In the genomic region with DNA sequence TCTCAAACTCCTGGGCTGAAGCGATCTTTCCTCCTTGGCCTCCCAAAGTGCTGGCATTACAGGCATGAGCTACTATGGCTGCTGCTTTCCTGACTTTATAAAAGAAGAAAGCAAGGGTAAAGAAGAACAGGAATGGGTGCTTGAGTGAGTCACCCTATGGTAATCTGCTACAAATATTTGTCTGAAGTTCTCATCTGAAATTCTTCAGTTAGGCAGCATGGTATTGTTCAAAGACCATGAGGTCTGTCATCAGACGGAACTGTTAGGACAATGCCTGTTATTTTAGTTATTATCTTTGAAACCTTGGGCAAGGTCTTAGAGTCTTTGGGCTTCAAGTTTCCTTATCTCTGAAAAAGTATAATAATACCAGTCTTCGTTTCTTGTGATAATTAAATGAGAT, we compare ENCODE assay signal across 21 cellular contexts.
DNase-seq lines count a peak whose midpoint lies in the region; ATAC-seq and TF ChIP-seq lines count a peak whose summit lies in the region.
"Had no signal": no experiment of that assay in that cellular context is flagged by ENCODE, and none has a peak within 500 bp of the region (broad histone marks: within the 10 kb centered on the region; RNA-seq: fewer than 3 reads in every experiment).

No MANE protein-coding gene starts in this region.

- H4K8ac ChIP-seq in IMR-90 (ENCODE audit: low read depth in 2 of 2, low read length in 2 of 2): no peak overlapping the region

- intact Hi-C loops in IMR-90 (cut with micrococcal nuclease): no loop called here
- intact Hi-C loops in activated CD4-positive, alpha-beta memory T cell treated with anti-CD3 and anti-CD28 coated beads for 36 hours (cut with micrococcal nuclease): no loop called here

- no CpG with 5 or more reads among the region's 3 CpGs for WGBS in IMR-90 (ENCODE audit: extremely low coverage in 2 of 2, insufficient read length in 1 of 2), 2 experiments

- no peak overlapping the region for H4K5ac ChIP-seq in IMR-90 (ENCODE audit: low read depth, low read length)

- H3K27me3 ChIP-seq in IMR-90 (ENCODE audit: control insufficient read depth, insufficient read depth, low read length) (no peaks in the 10 kb centered on the region), kidney epithelial cell (ENCODE audit: control insufficient read depth, insufficient read depth, low read length) (no peaks in the 10 kb centered on the region), WERI-Rb-1 (ENCODE audit: insufficient read depth, low read depth, severe bottlenecking) (no peaks in the 10 kb centered on the region)
- H3K27me3 ChIP-seq: ascending aorta had no signal

- no peaks in the 10 kb centered on the region for H3K9me1 ChIP-seq in IMR-90 (ENCODE audit: insufficient read depth, low read length)

- H2AK5ac ChIP-seq in IMR-90 (ENCODE audit: low read depth, low read length): no peak overlapping the region

- TF ChIP-seq RAD21 in IMR-90 (IDR thresholded peaks at IDR 0.05; ENCODE audit: low read length): no peak

- H2BK120ac ChIP-seq in IMR-90 (ENCODE audit: low read depth, low read length): no peak overlapping the region

- H3K36me3 Mint-ChIP-seq in activated CD4-positive, alpha-beta memory T cell treated with anti-CD3 and anti-CD28 coated beads for 36 hours: no peaks in the 10 kb centered on the region

- H3K27ac ChIP-seq in IMR-90 (ENCODE audit: insufficient read depth, low read length) (no peak overlapping the region), WERI-Rb-1 (no peak overlapping the region)
- H3K27ac ChIP-seq: ascending aorta had no signal

- CTCF ChIA-PET in IMR-90 (lab: Yijun Ruan, JAX): no interaction called here
- CTCF ChIA-PET in activated CD4-positive, alpha-beta memory T cell treated with anti-CD3 and anti-CD28 coated beads for 36 hours (lab: Charles Lee): no interaction called here

- H3K4ac ChIP-seq in IMR-90 (ENCODE audit: low read depth, low read length): no peak overlapping the region

- no peak overlapping the region for H3K9ac ChIP-seq in IMR-90 (ENCODE audit: low read depth, low read length)

- no peak for ATAC-seq in IMR-90 (ENCODE audit: low read depth)

- no peak overlapping the region for H2BK20ac ChIP-seq in IMR-90 (ENCODE audit: low read depth, low read length)

- H3K36me3 ChIP-seq in IMR-90 (ENCODE audit: control insufficient read depth, insufficient read depth, low read length) (no peaks in the 10 kb centered on the region), kidney epithelial cell (ENCODE audit: control insufficient read depth, insufficient read depth, low read length) (no peaks in the 10 kb centered on the region), WERI-Rb-1 (no peaks in the 10 kb centered on the region)
- H3K36me3 ChIP-seq: ascending aorta had no signal

- peak; percentile 76 for DNase-seq in AG08395 (ENCODE audit: low spot score)
- DNase-seq in IMR-90: peak; percentile 10
- peak; percentile 39 for DNase-seq in astrocyte of the hippocampus (ENCODE audit: low read depth, low spot score)
- peak; percentile 18 for DNase-seq in kidney epithelial cell (ENCODE audit: low read depth)
- DNase-seq in WERI-Rb-1: no peak
- DNase-seq in GOT3 (lab: John Stamatoyannopoulos, UW): no peak
- no peak for DNase-seq in activated CD4-positive, CD25-positive, alpha-beta regulatory T cell (lab: John Stamatoyannopoulos, UW)
- no peak for DNase-seq in activated CD4-positive, alpha-beta memory T cell treated with anti-CD3 and anti-CD28 coated beads for 36 hours
- DNase-seq: activated CD4-positive, alpha-beta T cell treated with anti-CD3 and anti-CD28 coated beads, Interleukin-2, amount 50 U/mL, for 4 hours; activated naive CD4-positive, alpha-beta T cell; activated T-cell treated with anti-CD3 and anti-CD28 coated beads for 4 hours; CD8-positive, alpha-beta memory T cell; cortex of kidney; DMS79; KG1; NCI-H2029 treated with DMSO at 0.1 percent for 48 hours; NCI-H510A treated with DMSO at 0.1 percent for 48 hours; SHP77; T-helper 1 cell had no signal

- H3K4me3 ChIP-seq in IMR-90 (ENCODE audit: insufficient read depth, low read depth, low read length) (no peak overlapping the region), kidney epithelial cell (ENCODE audit: low read depth, low read length) (no peak overlapping the region), WERI-Rb-1 (ENCODE audit: low read depth, low read length) (no peak overlapping the region)
- H3K4me3 ChIP-seq: ascending aorta had no signal

- H3K27me3 Mint-ChIP-seq in activated CD4-positive, alpha-beta memory T cell treated with anti-CD3 and anti-CD28 coated beads for 36 hours: no peaks in the 10 kb centered on the region

- dilution Hi-C loops in IMR-90 (cut with HindIII; ENCODE audit: low sequenced_read_pairs, unreplicated experiment): no loop called here

- H3K56ac ChIP-seq in IMR-90 (ENCODE audit: extremely low read depth, insufficient read depth, low read length): no peak overlapping the region

- H3K79me1 ChIP-seq in IMR-90 (ENCODE audit: low read depth in 1 of 2, low read length in 2 of 2): no peaks in the 10 kb centered on the region

- H2BK15ac ChIP-seq in IMR-90 (ENCODE audit: low read depth, low read length): no peak overlapping the region

- POLR2A ChIA-PET in IMR-90 (lab: Charles Lee; ENCODE audit: unreplicated experiment): no interaction called here
- POLR2A ChIA-PET in activated CD4-positive, alpha-beta memory T cell treated with anti-CD3 and anti-CD28 coated beads for 36 hours (lab: Charles Lee): no interaction called here

- BruUV-seq in IMR-90 (replicated peaks; lab: Mats Ljungman, UMichigan): no TSS peak

- H3K9me3 ChIP-seq in IMR-90 (ENCODE audit: control insufficient read depth, insufficient read depth, low read length) (peaks cover 4% of the 10 kb centered on the region; the same call in 1 of the 2 replicates), WERI-Rb-1 (ENCODE audit: severe bottlenecking) (no peaks in the 10 kb centered on the region)
- H3K9me3 ChIP-seq: ascending aorta had no signal

- H3K18ac ChIP-seq in IMR-90 (ENCODE audit: low read depth, low read length): no peak overlapping the region

- no peaks in the 10 kb centered on the region for H4K20me1 ChIP-seq in IMR-90 (ENCODE audit: insufficient read depth, low read length)

- H3K4me1 ChIP-seq in IMR-90 (ENCODE audit: control insufficient read depth, insufficient read depth, low read length): no peaks in the 10 kb centered on the region
- H3K4me1 ChIP-seq: ascending aorta had no signal

- no peak overlapping the region for H2BK5ac ChIP-seq in IMR-90 (ENCODE audit: low read depth, low read length, poor library complexity, severe bottlenecking)

- in situ Hi-C loops in IMR-90 (cut with MboI; ENCODE audit: low sequenced_read_pairs): no loop called here

- TF ChIP-seq POLR2A in IMR-90 (IDR thresholded peaks at IDR 0.05; ENCODE audit: low read depth, low read length): no peak

- H3K4me1 Mint-ChIP-seq in activated CD4-positive, alpha-beta memory T cell treated with anti-CD3 and anti-CD28 coated beads for 36 hours (ENCODE audit: low read depth): peaks cover 12% of the 10 kb centered on the region

- H3K27ac Mint-ChIP-seq in activated CD4-positive, alpha-beta memory T cell treated with anti-CD3 and anti-CD28 coated beads for 36 hours: no peak overlapping the region
- H3K27ac Mint-ChIP-seq: CD8-positive, alpha-beta memory T cell; progenitor cell of endocrine pancreas had no signal

- H4K91ac ChIP-seq in IMR-90 (ENCODE audit: insufficient read depth, low read depth, low read length): no peak overlapping the region

- H3K4me2 ChIP-seq in IMR-90 (ENCODE audit: low read depth, low read length): no peak overlapping the region

- H2AFZ ChIP-seq in IMR-90 (replicated peaks; ENCODE audit: low read length, poor library complexity): no peak overlapping the region

- H3K14ac ChIP-seq in IMR-90 (replicated peaks; ENCODE audit: low read depth, low read length): no peak overlapping the region

- H3K9me3 Mint-ChIP-seq in activated CD4-positive, alpha-beta memory T cell treated with anti-CD3 and anti-CD28 coated beads for 36 hours: no peaks in the 10 kb centered on the region
- H3K9me3 Mint-ChIP-seq: CD8-positive, alpha-beta memory T cell had no signal

- TF ChIP-seq CTCF in IMR-90 (conservative IDR thresholded peaks at IDR 0.05; ENCODE audit: low read depth, low read length) (no peak), kidney epithelial cell (IDR thresholded peaks at IDR 0.05; ENCODE audit: insufficient read depth, low read length, poor library complexity, severe bottlenecking) (no peak), WERI-Rb-1 (IDR thresholded peaks at IDR 0.05; ENCODE audit: low read depth, low read length) (no peak)

- no peak overlapping the region for H2AK9ac ChIP-seq in IMR-90 (replicated peaks; ENCODE audit: low read depth, low read length, poor library complexity)

- H3K4me3 Mint-ChIP-seq in activated CD4-positive, alpha-beta memory T cell treated with anti-CD3 and anti-CD28 coated beads for 36 hours: no peak overlapping the region
- H3K4me3 Mint-ChIP-seq: CD8-positive, alpha-beta memory T cell had no signal

- no peak overlapping the region for H3K23ac ChIP-seq in IMR-90 (ENCODE audit: low read depth, low read length)

TF ChIP-seq in IMR-90, 13 proteins besides CTCF, POLR2A, EP300 and RAD21:
- TF ChIP-seq, protein P1, sequence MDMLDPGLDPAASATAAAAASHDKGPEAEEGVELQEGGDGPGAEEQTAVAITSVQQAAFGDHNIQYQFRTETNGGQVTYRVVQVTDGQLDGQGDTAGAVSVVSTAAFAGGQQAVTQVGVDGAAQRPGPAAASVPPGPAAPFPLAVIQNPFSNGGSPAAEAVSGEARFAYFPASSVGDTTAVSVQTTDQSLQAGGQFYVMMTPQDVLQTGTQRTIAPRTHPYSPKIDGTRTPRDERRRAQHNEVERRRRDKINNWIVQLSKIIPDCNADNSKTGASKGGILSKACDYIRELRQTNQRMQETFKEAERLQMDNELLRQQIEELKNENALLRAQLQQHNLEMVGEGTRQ (IDR thresholded peaks at IDR 0.05; ENCODE audit: low read depth, low read length): no peak
- TF ChIP-seq CEBPB (IDR thresholded peaks at IDR 0.05; ENCODE audit: low read depth, low read length) (0 out of 2 replicates have a peak, but pooled peaks have one; percentile 8), MAFK (IDR thresholded peaks at IDR 0.05; ENCODE audit: low read depth, low read length) (no peak)
TF ChIP-seq in IMR-90: peak in this region for 1.

Comparison
In these comparisons a context has a peak if more than half of its experiments do, and no peak if none do; other contexts are left out.
1. DNase-seq: peak in AG08395 (single experiment), IMR-90 (single experiment), astrocyte of the hippocampus (single experiment) and kidney epithelial cell (single experiment); none in WERI-Rb-1 (single experiment), GOT3 (single experiment), activated CD4-positive, CD25-positive, alpha-beta regulatory T cell (0 of 4) and activated CD4-positive, alpha-beta memory T cell treated with anti-CD3 and anti-CD28 coated beads for 36 hours (single experiment).